1 cellular context compared by ENCODE assay signal in genomic region chr1:3453891-3454810, GRCh38.
TF ChIP-seq lines count a peak whose summit lies in the region.

Gene ARHGEF16, plus strand, starts transcription at chr1:3454665. Its CDS starts 8,420 bp downstream, at chr1:3463085.

TF ChIP-seq in K562, 482 proteins besides CTCF, POLR2A, EP300 and RAD21 (continued from another document and continues in another):
- TF ChIP-seq SIN3A (IDR thresholded peaks at IDR 0.05; ENCODE audit: borderline replicate concordance in 2 of 2, control insufficient read depth in 1 of 2, low read depth in 2 of 2, low read length in 2 of 2) (peak in 1 of 2 experiments; percentile 28; a peak in 1 of 4 replicates), SMARCA5 (IDR thresholded peaks at IDR 0.05) (peak; percentile 90; the same call in 1 of the 2 replicates), DMBX1 (CRISPR knock-in tag; IDR thresholded peaks at IDR 0.05; ENCODE audit: borderline replicate concordance) (no peak), PHF20 (IDR thresholded peaks at IDR 0.05; ENCODE audit: partially characterized antibody) (peak; percentile 11), ZEB2 (IDR thresholded peaks at IDR 0.05) (no peak), TEAD4 (IDR thresholded peaks at IDR 0.05; ENCODE audit: low read length) (no peak), TEAD4 (CRISPR knock-in tag; IDR thresholded peaks at IDR 0.05; ENCODE audit: borderline replicate concordance) (no peak), E2F3 (CRISPR knock-in tag; IDR thresholded peaks at IDR 0.05) (0 out of 2 replicates have a peak, but pooled peaks have one; percentile 68), ATF1 (CRISPR knock-in tag; IDR thresholded peaks at IDR 0.05) (no peak), ATF1 (tag; IDR thresholded peaks at IDR 0.05) (peak; percentile 73), ZNF584 (CRISPR knock-in tag; IDR thresholded peaks at IDR 0.05; ENCODE audit: low read depth) (no peak), CXXC5 (CRISPR knock-in tag; IDR thresholded peaks at IDR 0.05) (peak; percentile 89), NFYB (IDR thresholded peaks at IDR 0.05; ENCODE audit: extremely low read depth, insufficient read length) (no peak), HDAC2 (IDR thresholded peaks at IDR 0.05) (peak; percentile 66; the same call in 1 of the 2 replicates), MTA3 (IDR thresholded peaks at IDR 0.05; ENCODE audit: borderline replicate concordance) (0 out of 2 replicates have a peak, but pooled peaks have one; percentile 39), RBM17 (IDR thresholded peaks at IDR 0.05; ENCODE audit: borderline replicate concordance, low read depth, low read length) (no peak), ILK (tag; IDR thresholded peaks at IDR 0.05; ENCODE audit: borderline replicate concordance, low read depth) (no peak), ZKSCAN3 (CRISPR knock-in tag; IDR thresholded peaks at IDR 0.05) (no peak), MCM2 (IDR thresholded peaks at IDR 0.05; ENCODE audit: low read depth) (no peak), ZNF239 (CRISPR knock-in tag; IDR thresholded peaks at IDR 0.05) (no peak), ZFX (CRISPR knock-in tag; IDR thresholded peaks at IDR 0.05) (no peak), ZNF232 (CRISPR knock-in tag; IDR thresholded peaks at IDR 0.05) (no peak; the same call in 1 of the 2 replicates), MTA1 (IDR thresholded peaks at IDR 0.05; ENCODE audit: borderline replicate concordance) (no peak), UBTF (IDR thresholded peaks at IDR 0.05; ENCODE audit: borderline replicate concordance in 1 of 2, low read depth in 2 of 2, low read length in 2 of 2) (peak; percentile 26 to 65; a peak in 1 of 4 replicates), KDM1A (IDR thresholded peaks at IDR 0.05) (peak; percentile 14 to 70; a peak in 1 of 4 replicates), USF2 (CRISPR knock-in tag; IDR thresholded peaks at IDR 0.05) (peak; percentile 80), CTBP1 (IDR thresholded peaks at IDR 0.05; ENCODE audit: borderline replicate concordance) (peak; percentile 91), CREM (IDR thresholded peaks at IDR 0.05; ENCODE audit: low read depth) (peak; percentile 57; the same call in 1 of the 2 replicates), L3MBTL2 (IDR thresholded peaks at IDR 0.05) (peak; percentile 91), SOX6 (IDR thresholded peaks at IDR 0.05) (0 out of 2 replicates have a peak, but pooled peaks have one; percentile 23), CREB1 (IDR thresholded peaks at IDR 0.05) (0 out of 2 replicates have a peak, but pooled peaks have one; percentile 22), CREB1 (CRISPR knock-in tag; IDR thresholded peaks at IDR 0.05) (peak; percentile 69), POLR2G (IDR thresholded peaks at IDR 0.05; ENCODE audit: low read depth, low read length) (0 out of 2 replicates have a peak, but pooled peaks have one; percentile 17), NCOA1 (IDR thresholded peaks at IDR 0.05; ENCODE audit: low read depth) (no peak), ZNF740 (CRISPR knock-in tag; IDR thresholded peaks at IDR 0.05) (peak; percentile 51; the same call in 1 of the 2 replicates), ZNF740 (tag; IDR thresholded peaks at IDR 0.05) (no peak), MAX (CRISPR knock-in tag; IDR thresholded peaks at IDR 0.05) (peak; percentile 75), ZBTB33 (CRISPR knock-in tag; IDR thresholded peaks at IDR 0.05) (peak; percentile 30; the same call in 1 of the 2 replicates), NRF1 (conservative IDR thresholded peaks at IDR 0.05 in 1 of 2, IDR thresholded peaks at IDR 0.05 in 1 of 2) (peak; percentile 42 to 59; a peak in 3 of 4 replicates), ZC3H4 (CRISPR knock-in tag; IDR thresholded peaks at IDR 0.05; ENCODE audit: borderline replicate concordance) (no peak), ZNF41 (CRISPR knock-in tag; conservative IDR thresholded peaks at IDR 0.05) (no peak), RB1 (IDR thresholded peaks at IDR 0.05; ENCODE audit: low read depth) (peak; percentile 95), ZZZ3 (IDR thresholded peaks at IDR 0.05) (no peak), ZNF436 (CRISPR knock-in tag; IDR thresholded peaks at IDR 0.05) (peak; percentile 97), PKNOX1 (IDR thresholded peaks at IDR 0.05) (no peak), E2F6 (IDR thresholded peaks at IDR 0.05; ENCODE audit: borderline replicate concordance in 1 of 2, extremely low read depth in 1 of 2, insufficient read depth in 1 of 2, insufficient read length in 1 of 2, low read depth in 1 of 2, low read length in 1 of 2, poor library complexity in 1 of 2, severe bottlenecking in 1 of 2) (peak; percentile 93 to 99), ZNF695 (CRISPR knock-in tag; IDR thresholded peaks at IDR 0.05) (no peak), RCOR1 (IDR thresholded peaks at IDR 0.05; ENCODE audit: borderline replicate concordance in 1 of 2, low read depth in 2 of 2, low read length in 2 of 2) (peak in 1 of 2 experiments; percentile 56; a peak in 1 of 4 replicates), TFE3 (CRISPR knock-in tag; IDR thresholded peaks at IDR 0.05) (peak; percentile 66), ZNF143 (CRISPR knock-in tag; IDR thresholded peaks at IDR 0.05) (0 out of 2 replicates have a peak, but pooled peaks have one; percentile 14), E2F4 (CRISPR knock-in tag; IDR thresholded peaks at IDR 0.05; ENCODE audit: low read depth) (peak; percentile 42; the same call in 1 of the 2 replicates), IFI16 (CRISPR knock-in tag; IDR thresholded peaks at IDR 0.05) (no peak), RBM22 (IDR thresholded peaks at IDR 0.05; ENCODE audit: low read depth, low read length, poor library complexity, severe bottlenecking) (peak; percentile 46), SMAD4 (CRISPR knock-in tag; conservative IDR thresholded peaks at IDR 0.05) (peak; percentile 83), CBX5 (IDR thresholded peaks at IDR 0.05; ENCODE audit: borderline replicate concordance, low read depth) (no peak), FUS (optimal IDR thresholded peaks at IDR 0.05; ENCODE audit: low read depth, low read length) (no peak), GATAD2B (IDR thresholded peaks at IDR 0.05; ENCODE audit: borderline replicate concordance) (no peak), EGR1 (conservative IDR thresholded peaks at IDR 0.05) (no peak), POLR3A (IDR thresholded peaks at IDR 0.05; ENCODE audit: borderline replicate concordance, extremely low read depth, insufficient read depth, insufficient read length) (no peak), NR2C2 (CRISPR knock-in tag; IDR thresholded peaks at IDR 0.05) (no peak), NR2C2 (tag; IDR thresholded peaks at IDR 0.05) (peak; percentile 57), STAT6 (CRISPR knock-in tag; IDR thresholded peaks at IDR 0.05) (no peak)
